Comparison of ENCODE assay signal across 18 cellular contexts in the genomic region with DNA sequence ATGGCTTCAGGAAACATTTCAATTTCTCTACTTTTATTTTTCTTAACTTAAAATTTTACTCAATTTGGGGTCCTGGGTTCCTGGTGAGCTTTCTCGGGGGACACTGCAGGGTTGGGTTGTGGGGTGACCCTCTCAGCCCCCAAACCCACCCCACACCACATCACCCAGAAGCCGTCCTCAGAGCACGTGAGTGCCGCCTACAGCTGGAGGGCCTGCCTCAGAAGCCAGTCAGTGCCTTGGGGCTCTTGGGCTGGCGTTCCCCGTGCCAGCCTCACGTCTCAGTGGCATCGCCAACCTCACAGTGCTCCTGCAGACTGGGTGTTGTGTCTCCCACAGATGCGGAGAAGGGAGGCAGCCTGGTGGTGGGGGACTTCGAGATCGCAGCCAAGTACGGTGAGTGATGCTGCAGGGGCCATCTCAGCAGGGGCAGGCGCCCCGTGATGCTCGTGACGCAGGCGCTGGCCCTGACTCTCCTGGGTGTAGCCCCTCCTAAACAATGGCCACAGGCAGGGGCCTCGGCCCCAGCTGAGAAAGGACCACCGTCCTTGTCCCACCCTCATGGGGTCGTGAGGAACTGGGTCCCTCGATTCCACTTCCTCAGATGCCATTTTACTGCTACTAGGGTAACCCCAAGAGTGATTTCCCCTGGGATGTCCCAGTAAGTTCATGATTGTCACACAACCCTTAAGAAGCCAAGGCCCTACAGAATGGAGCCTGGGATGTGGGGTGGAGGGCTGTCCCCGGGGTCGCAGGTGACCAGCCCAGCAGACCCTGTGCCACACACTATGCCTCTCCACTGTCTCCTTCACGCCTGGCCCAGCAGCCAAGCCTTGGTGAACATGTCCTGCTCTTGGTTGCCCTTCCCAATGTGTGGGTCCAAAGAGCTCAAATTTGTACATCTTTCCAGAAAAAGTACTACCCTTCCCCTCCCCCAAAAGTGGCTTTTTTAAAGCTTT. TPM values are rescaled to one million over a fixed set of nuclear protein-coding genes. Genes with fewer than 3 reads are reported as not detected.
DNase-seq lines count a peak whose midpoint lies in the region; ATAC-seq, FAIRE-seq and TF ChIP-seq lines count a peak whose summit lies in the region.
"Had no signal": no experiment of that assay in that cellular context is flagged by ENCODE, and none has a peak within 500 bp of the region (broad histone marks: within the 10 kb centered on the region; RNA-seq: fewer than 3 reads in every experiment).

No MANE protein-coding gene starts in this region.

- no peaks in the 10 kb centered on the region for H3K27me3 Mint-ChIP-seq in activated naive CD8-positive, alpha-beta T cell treated with anti-CD3 and anti-CD28 coated beads, Interleukin-2, amount 50 U/mL, for 24 hours

- no peak for FAIRE-seq in keratinocyte (lab: Jason Lieb, UNC)
- no peak for FAIRE-seq in H54 (lab: Jason Lieb, UNC)
- FAIRE-seq in GM12891 (lab: Jason Lieb, UNC), result no peak
- FAIRE-seq: frontal cortex, islet of Langerhans had no signal

- TF ChIP-seq CTCF in keratinocyte (optimal IDR thresholded peaks at IDR 0.05 in 1 of 3, IDR thresholded peaks at IDR 0.05 in 1 of 3, conservative IDR thresholded peaks at IDR 0.05 in 1 of 3; ENCODE audit: extremely low read depth in 1 of 3, insufficient read depth in 2 of 3, low read length in 3 of 3), result no peak

- no peak overlapping the region for H3K9ac ChIP-seq in keratinocyte (ENCODE audit: control insufficient read depth, extremely low read depth, insufficient read depth, low read length)

- peaks cover 31% of the 10 kb centered on the region for H3K4me1 ChIP-seq in ACC112 (ENCODE audit: control insufficient read depth, insufficient read depth, low read length, unreplicated experiment)
- peaks cover 30% of the 10 kb centered on the region for H3K4me1 ChIP-seq in keratinocyte (ENCODE audit: control insufficient read depth, extremely low read depth, insufficient read depth, low read length)

- peak overlapping the region; percentile 59 for H3K27ac Mint-ChIP-seq in activated naive CD8-positive, alpha-beta T cell treated with anti-CD3 and anti-CD28 coated beads, Interleukin-2, amount 50 U/mL, for 24 hours
- H3K27ac Mint-ChIP-seq: IgD-negative memory B cell had no signal

- H3K4me1 Mint-ChIP-seq in activated naive CD8-positive, alpha-beta T cell treated with anti-CD3 and anti-CD28 coated beads, Interleukin-2, amount 50 U/mL, for 24 hours, result peaks cover 20% of the 10 kb centered on the region

- H3K4me3 ChIP-seq in ACC112 (ENCODE audit: low read depth, low read length) (peak overlapping the region; percentile 35), H7 (ENCODE audit: insufficient read depth, low read depth, low read length) (no peak overlapping the region), keratinocyte (ENCODE audit: control insufficient read depth in 2 of 3, extremely low read depth in 1 of 3, insufficient read depth in 2 of 3, low read depth in 1 of 3, low read length in 3 of 3) (no peak overlapping the region)
- H3K4me3 ChIP-seq: prostate gland, transverse colon had no signal

- H3K4me2 ChIP-seq in keratinocyte (ENCODE audit: control insufficient read depth, extremely low read depth, insufficient read depth, low read depth, low read length), result peak overlapping the region; percentile 51

- no peaks in the 10 kb centered on the region for H4K20me1 ChIP-seq in keratinocyte (ENCODE audit: control insufficient read depth, extremely low read depth, insufficient read depth, low read length)

- H3K9me1 ChIP-seq in keratinocyte (ENCODE audit: control insufficient read depth, extremely low read depth, insufficient read depth, low read length), result no peaks in the 10 kb centered on the region

- H3K79me2 ChIP-seq in ACC112 (ENCODE audit: control insufficient read depth, insufficient read depth, low read length, unreplicated experiment) (no peaks in the 10 kb centered on the region), keratinocyte (ENCODE audit: control insufficient read depth, insufficient read depth, low read length) (no peaks in the 10 kb centered on the region)

- peaks cover 5% of the 10 kb centered on the region for H3K36me3 Mint-ChIP-seq in activated naive CD8-positive, alpha-beta T cell treated with anti-CD3 and anti-CD28 coated beads, Interleukin-2, amount 50 U/mL, for 24 hours (ENCODE audit: low read depth)

- no peaks in the 10 kb centered on the region for H3K9me3 ChIP-seq in keratinocyte (ENCODE audit: control insufficient read depth, low read depth, low read length)
- H3K9me3 ChIP-seq: BE2C, prostate gland, transverse colon had no signal

- H2AFZ ChIP-seq in ACC112 (ENCODE audit: low read length, unreplicated experiment) (no peak overlapping the region), keratinocyte (ENCODE audit: control insufficient read depth, low read length) (no peak overlapping the region)

- H3K36me3 ChIP-seq in ACC112 (ENCODE audit: insufficient read depth, low read length), result no peaks in the 10 kb centered on the region
- no peaks in the 10 kb centered on the region; the same call in none of the 2 replicates for H3K36me3 ChIP-seq in H7 (replicated peaks; ENCODE audit: control insufficient read depth, insufficient read depth, low read length)
- peaks cover 13 to 27% of the 10 kb centered on the region in 2 experiments for H3K36me3 ChIP-seq in keratinocyte (ENCODE audit: control insufficient read depth in 2 of 2, extremely low read depth in 1 of 2, insufficient read depth in 2 of 2, low read length in 2 of 2)
- H3K36me3 ChIP-seq: prostate gland, transverse colon had no signal

- ATAC-seq in activated naive CD8-positive, alpha-beta T cell treated with anti-CD3 and anti-CD28 coated beads, Interleukin-2, amount 50 U/mL, for 24 hours, result no peak
- no peak for ATAC-seq in GM19452 (IDR thresholded peaks at IDR 0.05; ENCODE audit: unreplicated experiment)

- H3K27ac ChIP-seq in ACC112 (ENCODE audit: low read depth, low read length), result peak overlapping the region; percentile 96
- peak overlapping the region; percentile 76 for H3K27ac ChIP-seq in keratinocyte (ENCODE audit: control insufficient read depth, insufficient read depth, low read length)

- peak; percentile 40 for DNase-seq in H7
- no peak for DNase-seq in activated naive CD8-positive, alpha-beta T cell treated with anti-CD3 and anti-CD28 coated beads, Interleukin-2, amount 50 U/mL, for 24 hours
- DNase-seq in keratinocyte (ENCODE audit: low read depth, low spot score), result no peak
- no peak for DNase-seq in H54 (ENCODE audit: insufficient read length, low spot score)
- no peak for DNase-seq in GM12891 (ENCODE audit: insufficient read length, low spot score)
- no peak for DNase-seq in hepatic stellate cell (ENCODE audit: low spot score)
- DNase-seq: activated CD4-positive, CD25-positive, alpha-beta regulatory T cell treated with anti-CD3 and anti-CD28 coated beads, Interleukin-2, amount 50 U/mL, for 72 hours; effector CD4-positive, alpha-beta T cell; NCI-H1417 treated with DMSO at 0.1 percent for 48 hours; NCI-H446 treated with DMSO at 0.1 percent for 48 hours had no signal

- H3K4me3 Mint-ChIP-seq in activated naive CD8-positive, alpha-beta T cell treated with anti-CD3 and anti-CD28 coated beads, Interleukin-2, amount 50 U/mL, for 24 hours, result no peak overlapping the region
- H3K4me3 Mint-ChIP-seq: IgD-negative memory B cell had no signal

- TF ChIP-seq POLR2A in H54 (IDR thresholded peaks at IDR 0.05; ENCODE audit: low read depth, low read length), result no peak
- no peak for TF ChIP-seq POLR2A in GM12891 (IDR thresholded peaks at IDR 0.05; ENCODE audit: low read depth, low read length)

- H3K27me3 ChIP-seq in ACC112 (ENCODE audit: insufficient read depth, low read length) (no peaks in the 10 kb centered on the region), H7 (ENCODE audit: control insufficient read depth, insufficient read depth, low read length) (no peaks in the 10 kb centered on the region), keratinocyte (ENCODE audit: control insufficient read depth, extremely low read depth, insufficient read depth, low read length) (no peaks in the 10 kb centered on the region)
- H3K27me3 ChIP-seq: BE2C, transverse colon had no signal

- H3K9me3 Mint-ChIP-seq in activated naive CD8-positive, alpha-beta T cell treated with anti-CD3 and anti-CD28 coated beads, Interleukin-2, amount 50 U/mL, for 24 hours, result no peaks in the 10 kb centered on the region
- H3K9me3 Mint-ChIP-seq: IgD-negative memory B cell had no signal

- dilution Hi-C loops in keratinocyte (cut with MboI; ENCODE audit: extremely low pct_ligation_motif_present, low sequenced_read_pairs), result no loop called here

TF ChIP-seq in GM12891, 5 proteins besides CTCF, POLR2A, EP300 and RAD21:
- TF ChIP-seq SPI1 (IDR thresholded peaks at IDR 0.05; ENCODE audit: low read depth, low read length) (no peak), POLR2AphosphoS5 (IDR thresholded peaks at IDR 0.05; ENCODE audit: low read depth, low read length) (no peak), TAF1 (IDR thresholded peaks at IDR 0.05; ENCODE audit: low read depth, low read length) (no peak), POU2F2 (IDR thresholded peaks at IDR 0.05; ENCODE audit: low read depth, low read length) (no peak), PAX5 (IDR thresholded peaks at IDR 0.05; ENCODE audit: insufficient read depth, low read length, severe bottlenecking) (no peak)

RNA-seq across cellular contexts. Expression of gene PYGB, which starts 23.8 kb away (rescaled TPM):
- 52.0 and 57.1 TPM in 2 replicates for total RNA-seq in H7 (2014; rRNA removed; shearing (Covaris generic))
- 78.3 to 135 TPM (median 100 TPM) in 3 replicates for polyA plus RNA-seq in keratinocyte
- 73.7 TPM for polyA plus RNA-seq in keratinocyte (2011; ENCODE audit: low read depth)
- polyA plus RNA-seq in keratinocyte (2011; cell fraction: cytosol; rRNA removed), result 67.6 and 112 TPM in 2 replicates
- polyA plus RNA-seq in keratinocyte (2011; cell fraction: nucleus; rRNA removed), result 224 and 265 TPM in 2 replicates
- 159 and 171 TPM in 2 replicates for polyA plus RNA-seq in keratinocyte (2012; ENCODE audit: low replicate concordance)
- 137 to 269 TPM (median 175 TPM) in 3 replicates for polyA minus RNA-seq in keratinocyte
- 166 TPM for polyA minus RNA-seq in keratinocyte (2011; cell fraction: cytosol; rRNA and poly(A)+ RNA removed)
- polyA minus RNA-seq in keratinocyte (2011; cell fraction: nucleus; rRNA and poly(A)+ RNA removed), result 137 and 167 TPM in 2 replicates
- 16.7 TPM for polyA plus RNA-seq in GM12891 (2012; ENCODE audit: low read depth, missing spikeins)

RNA-seq across cellular contexts. Expression of gene ENTPD6, which starts 28.5 kb away (rescaled TPM):
- 45.4 and 51.2 TPM in 2 replicates for total RNA-seq in H7 (2014; rRNA removed; shearing (Covaris generic))
- 57.8 to 62.0 TPM (median 58.0 TPM) in 3 replicates for polyA plus RNA-seq in keratinocyte
- 21.1 TPM for polyA plus RNA-seq in keratinocyte (2011; ENCODE audit: low read depth)
- polyA plus RNA-seq in keratinocyte (2011; cell fraction: cytosol; rRNA removed), result 34.1 and 47.9 TPM in 2 replicates
- 110 and 122 TPM in 2 replicates for polyA plus RNA-seq in keratinocyte (2011; cell fraction: nucleus; rRNA removed)
- 45.3 and 56.1 TPM in 2 replicates for polyA plus RNA-seq in keratinocyte (2012; ENCODE audit: low replicate concordance)
- 55.2 to 77.9 TPM (median 63.6 TPM) in 3 replicates for polyA minus RNA-seq in keratinocyte
- polyA minus RNA-seq in keratinocyte (2011; cell fraction: cytosol; rRNA and poly(A)+ RNA removed), result 44.1 TPM
- 48.5 and 57.2 TPM in 2 replicates for polyA minus RNA-seq in keratinocyte (2011; cell fraction: nucleus; rRNA and poly(A)+ RNA removed)
- 25.2 TPM for polyA plus RNA-seq in GM12891 (2012; ENCODE audit: low read depth, missing spikeins)
